ENCODE assay signal across 15 cellular contexts in genomic region chr7:112986256-112987031, GRCh38.
DNase-seq lines count a peak whose midpoint lies in the region; ATAC-seq, FAIRE-seq and TF ChIP-seq lines count a peak whose summit lies in the region.
"Had no signal": no experiment of that assay in that cellular context is flagged by ENCODE, and none has a peak within 500 bp of the region (broad histone marks: within the 10 kb centered on the region; RNA-seq: fewer than 3 reads in every experiment).

No MANE protein-coding gene starts in this region.

- H3K4me3 ChIP-seq in cardiac muscle cell (no peak overlapping the region), right cardiac atrium (ENCODE audit: low read length) (no peak overlapping the region), esophagus muscularis mucosa (no peak overlapping the region)
- H3K4me3 ChIP-seq: SK-N-MC had no signal

- peaks cover 18% of the 10 kb centered on the region for H3K4me1 ChIP-seq in cardiac muscle cell (ENCODE audit: low read depth)
- H3K4me1 ChIP-seq in right cardiac atrium (ENCODE audit: control insufficient read depth, insufficient read depth, low read length) = peaks cover 2% of the 10 kb centered on the region
- peaks cover 0 to 4% (median 0%) of the 10 kb centered on the region in 4 donors for H3K4me1 ChIP-seq in esophagus muscularis mucosa

- intact Hi-C loops in right cardiac atrium (cut with DNase I) (no loop called here), esophagus muscularis mucosa (cut with DNase I) (no loop called here)

- ATAC-seq in right cardiac atrium = no peak
- peak; percentile 65 for ATAC-seq in SK-N-SH treated with all-trans-retinoic acid at 6 μM for 48 hours
- ATAC-seq: naive thymus-derived CD4-positive, alpha-beta T cell; stimulated activated memory B cell treated with anti-CD40 and anti-IgM and Interleukin-4, amounts not matched to agents 10 μg/mL and 1 μg/mL and 100 μg/mL, for 72 hours had no signal

- 61% methylated on average over 3 of the region's 3 CpGs for WGBS in right cardiac atrium
- 50% methylated on average over 3 of the region's 3 CpGs for WGBS in esophagus muscularis mucosa

- H3K36me3 ChIP-seq in cardiac muscle cell = no peaks in the 10 kb centered on the region
- H3K36me3 ChIP-seq in esophagus muscularis mucosa = no peaks in the 10 kb centered on the region

- FAIRE-seq in urothelium cell line (lab: Jason Lieb, UNC) = no peak

- TF ChIP-seq EP300 in esophagus muscularis mucosa (IDR thresholded peaks at IDR 0.05) = no peak

- H3K27ac ChIP-seq in cardiac muscle cell = peak overlapping the region; percentile 68
- H3K27ac ChIP-seq in right cardiac atrium (ENCODE audit: low read length) = no peak overlapping the region
- no peak overlapping the region for H3K27ac ChIP-seq in esophagus muscularis mucosa (replicated peaks in 1 of 4)
- H3K27ac ChIP-seq: SK-N-MC had no signal

- no peak for TF ChIP-seq CTCF in cardiac muscle cell (IDR thresholded peaks at IDR 0.05; ENCODE audit: low read depth, low read length)
- TF ChIP-seq CTCF in esophagus muscularis mucosa (IDR thresholded peaks at IDR 0.05) = no peak

- H3K9me3 ChIP-seq in cardiac muscle cell (ENCODE audit: low read depth) (no peaks in the 10 kb centered on the region), right cardiac atrium (ENCODE audit: control insufficient read depth, low read length) (no peaks in the 10 kb centered on the region), esophagus muscularis mucosa (no peaks in the 10 kb centered on the region)

- H3K27me3 ChIP-seq in cardiac muscle cell = no peaks in the 10 kb centered on the region
- H3K27me3 ChIP-seq in right cardiac atrium (ENCODE audit: control insufficient read depth, insufficient read depth) = no peaks in the 10 kb centered on the region
- H3K27me3 ChIP-seq in esophagus muscularis mucosa = no peaks in the 10 kb centered on the region

- DNase-seq in cardiac muscle cell (ENCODE audit: low read depth in 1 of 2, low spot score in 1 of 2) (peak in 1 of 2 donors; percentile 61), right cardiac atrium (no peak), foreskin melanocyte (peak; percentile 74), urothelium cell line (ENCODE audit: low spot score) (peak; percentile 6), NCI-H69 (lab: John Stamatoyannopoulos, UW) (no peak), esophagus muscularis mucosa (ENCODE audit: extremely low spot score) (no peak)
- no peak for DNase-seq in effector CD4-positive, alpha-beta T cell
- DNase-seq: activated CD4-positive, alpha-beta T cell treated with anti-CD3 and anti-CD28 coated beads, Interleukin-2, amount 50 U/mL, for 1 hour; activated gamma-delta T cell; GDM1; hypothalamus; naive thymus-derived CD4-positive, alpha-beta T cell had no signal

- no peak for TF ChIP-seq POLR2A in esophagus muscularis mucosa (IDR thresholded peaks at IDR 0.05; ENCODE audit: low read depth)

TF ChIP-seq in SK-N-SH treated with all-trans-retinoic acid at 6 μM for 48 hours, 23 proteins besides CTCF, POLR2A, EP300 and RAD21:
- TF ChIP-seq CSDC2 (CRISPR knock-in tag; IDR thresholded peaks at IDR 0.05) (no peak), POU6F1 (CRISPR knock-in tag; IDR thresholded peaks at IDR 0.05; ENCODE audit: borderline replicate concordance, low read depth) (no peak), GLIS3 (CRISPR knock-in tag; IDR thresholded peaks at IDR 0.05) (no peak), BACH2 (CRISPR knock-in tag; IDR thresholded peaks at IDR 0.05; ENCODE audit: borderline replicate concordance) (no peak), ESRRG (CRISPR knock-in tag; IDR thresholded peaks at IDR 0.05) (no peak), PATZ1 (CRISPR knock-in tag; IDR thresholded peaks at IDR 0.05; ENCODE audit: borderline replicate concordance) (no peak), ZC3H10 (CRISPR knock-in tag; IDR thresholded peaks at IDR 0.05) (no peak), TCF4 (CRISPR knock-in tag; IDR thresholded peaks at IDR 0.05; ENCODE audit: borderline replicate concordance) (no peak), RARB (CRISPR knock-in tag; IDR thresholded peaks at IDR 0.05) (no peak), SNAI2 (CRISPR knock-in tag; IDR thresholded peaks at IDR 0.05) (no peak), OSR1 (CRISPR knock-in tag; IDR thresholded peaks at IDR 0.05) (no peak), TSHZ2 (CRISPR knock-in tag; IDR thresholded peaks at IDR 0.05) (no peak), ZNF565 (CRISPR knock-in tag; conservative IDR thresholded peaks at IDR 0.05; ENCODE audit: low read depth) (no peak), CREB5 (CRISPR knock-in tag; IDR thresholded peaks at IDR 0.05; ENCODE audit: low read depth) (no peak), ZFP30 (CRISPR knock-in tag; IDR thresholded peaks at IDR 0.05) (no peak), TOX (CRISPR knock-in tag; IDR thresholded peaks at IDR 0.05; ENCODE audit: borderline replicate concordance) (no peak), ZNF8 (CRISPR knock-in tag; IDR thresholded peaks at IDR 0.05) (no peak), ARNTL (CRISPR knock-in tag; IDR thresholded peaks at IDR 0.05; ENCODE audit: borderline replicate concordance, low read depth) (no peak)
TF ChIP-seq in SK-N-SH treated with all-trans-retinoic acid at 6 μM for 48 hours: peak in this region for 0.

Comparison
In these comparisons a context has a peak if more than half of its experiments do, and no peak if none do; other contexts are left out.
1. DNase-seq: peak in foreskin melanocyte (single experiment) and urothelium cell line (single experiment); none in right cardiac atrium (0 of 3), NCI-H69 (single experiment), esophagus muscularis mucosa (single experiment) and effector CD4-positive, alpha-beta T cell (single experiment).